ENCODE assay signal across 1 cellular context in genomic region chr4:107719927-107720722, GRCh38.
A peak's percentile ranks its signal among the peaks of the same experiment; 100 is the strongest.
TF ChIP-seq lines count a peak whose summit lies in the region.

TSS of gene PAPSS1 (minus strand) at chr4:107720234. CDS start at chr4:107720179, 55 bp downstream.

TF ChIP-seq in HepG2, 621 proteins besides CTCF, POLR2A, EP300 and RAD21 (continued from another document and continues in another):
- TF ChIP-seq NRL (CRISPR knock-in tag; IDR thresholded peaks at IDR 0.05; ENCODE audit: borderline replicate concordance) (peak; percentile 58; the same call in 1 of the 2 replicates), AGO2 (optimal IDR thresholded peaks at IDR 0.05; ENCODE audit: low read depth, low read length) (peak; percentile 88), ZNF556 (CRISPR knock-in tag; IDR thresholded peaks at IDR 0.05; ENCODE audit: borderline replicate concordance) (0 out of 2 replicates have a peak, but pooled peaks have one; percentile 49), ZNF724P (CRISPR knock-in tag; IDR thresholded peaks at IDR 0.05; ENCODE audit: borderline replicate concordance) (peak; percentile 58; the same call in 1 of the 2 replicates), ZNF318 (CRISPR knock-in tag; IDR thresholded peaks at IDR 0.05) (no peak), JARID2 (CRISPR knock-in tag; IDR thresholded peaks at IDR 0.05; ENCODE audit: insufficient replicate concordance) (peak; percentile 54), ZNF121 (CRISPR knock-in tag; IDR thresholded peaks at IDR 0.05) (no peak), SALL2 (CRISPR knock-in tag; IDR thresholded peaks at IDR 0.05) (no peak), RNF219 (CRISPR knock-in tag; IDR thresholded peaks at IDR 0.05) (no peak), SMAD3 (CRISPR knock-in tag; IDR thresholded peaks at IDR 0.05) (no peak), ZNF563 (CRISPR knock-in tag; IDR thresholded peaks at IDR 0.05) (peak; percentile 78), MYPOP (CRISPR knock-in tag; IDR thresholded peaks at IDR 0.05) (peak; percentile 96), ZBTB46 (CRISPR knock-in tag; IDR thresholded peaks at IDR 0.05; ENCODE audit: borderline replicate concordance) (0 out of 2 replicates have a peak, but pooled peaks have one; percentile 23), SPEN (CRISPR knock-in tag; IDR thresholded peaks at IDR 0.05; ENCODE audit: low read depth) (no peak), ZNF18 (CRISPR knock-in tag; IDR thresholded peaks at IDR 0.05; ENCODE audit: insufficient replicate concordance) (no peak), ZNF263 (CRISPR knock-in tag; IDR thresholded peaks at IDR 0.05) (peak; percentile 25; the same call in 1 of the 2 replicates), TFE3 (CRISPR knock-in tag; IDR thresholded peaks at IDR 0.05) (no peak), NFE2 (CRISPR knock-in tag; IDR thresholded peaks at IDR 0.05) (no peak), GZF1 (CRISPR knock-in tag; IDR thresholded peaks at IDR 0.05) (peak; percentile 27; the same call in 1 of the 2 replicates), TCF7L2 (IDR thresholded peaks at IDR 0.05; ENCODE audit: low read depth, low read length) (no peak), ZNF607 (CRISPR knock-in tag; IDR thresholded peaks at IDR 0.05; ENCODE audit: borderline replicate concordance) (peak; percentile 76; the same call in 1 of the 2 replicates), ZNF660 (CRISPR knock-in tag; IDR thresholded peaks at IDR 0.05; ENCODE audit: borderline replicate concordance, low read depth) (no peak), HMG20A (CRISPR knock-in tag; IDR thresholded peaks at IDR 0.05; ENCODE audit: borderline replicate concordance) (no peak), ZBTB44 (CRISPR knock-in tag; IDR thresholded peaks at IDR 0.05) (no peak), ZNF10 (CRISPR knock-in tag; IDR thresholded peaks at IDR 0.05; ENCODE audit: borderline replicate concordance, low read depth) (no peak)
- TF ChIP-seq, protein P1, sequence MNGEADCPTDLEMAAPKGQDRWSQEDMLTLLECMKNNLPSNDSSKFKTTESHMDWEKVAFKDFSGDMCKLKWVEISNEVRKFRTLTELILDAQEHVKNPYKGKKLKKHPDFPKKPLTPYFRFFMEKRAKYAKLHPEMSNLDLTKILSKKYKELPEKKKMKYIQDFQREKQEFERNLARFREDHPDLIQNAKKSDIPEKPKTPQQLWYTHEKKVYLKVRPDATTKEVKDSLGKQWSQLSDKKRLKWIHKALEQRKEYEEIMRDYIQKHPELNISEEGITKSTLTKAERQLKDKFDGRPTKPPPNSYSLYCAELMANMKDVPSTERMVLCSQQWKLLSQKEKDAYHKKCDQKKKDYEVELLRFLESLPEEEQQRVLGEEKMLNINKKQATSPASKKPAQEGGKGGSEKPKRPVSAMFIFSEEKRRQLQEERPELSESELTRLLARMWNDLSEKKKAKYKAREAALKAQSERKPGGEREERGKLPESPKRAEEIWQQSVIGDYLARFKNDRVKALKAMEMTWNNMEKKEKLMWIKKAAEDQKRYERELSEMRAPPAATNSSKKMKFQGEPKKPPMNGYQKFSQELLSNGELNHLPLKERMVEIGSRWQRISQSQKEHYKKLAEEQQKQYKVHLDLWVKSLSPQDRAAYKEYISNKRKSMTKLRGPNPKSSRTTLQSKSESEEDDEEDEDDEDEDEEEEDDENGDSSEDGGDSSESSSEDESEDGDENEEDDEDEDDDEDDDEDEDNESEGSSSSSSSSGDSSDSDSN (CRISPR knock-in tag; IDR thresholded peaks at IDR 0.05) = peak; percentile 93
- TF ChIP-seq, protein P2, sequence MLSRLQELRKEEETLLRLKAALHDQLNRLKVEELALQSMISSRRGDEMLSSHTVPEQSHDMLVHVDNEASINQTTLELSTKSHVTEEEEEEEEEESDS (CRISPR knock-in tag; IDR thresholded peaks at IDR 0.05; ENCODE audit: borderline replicate concordance) = no peak
- TF ChIP-seq, protein P3, sequence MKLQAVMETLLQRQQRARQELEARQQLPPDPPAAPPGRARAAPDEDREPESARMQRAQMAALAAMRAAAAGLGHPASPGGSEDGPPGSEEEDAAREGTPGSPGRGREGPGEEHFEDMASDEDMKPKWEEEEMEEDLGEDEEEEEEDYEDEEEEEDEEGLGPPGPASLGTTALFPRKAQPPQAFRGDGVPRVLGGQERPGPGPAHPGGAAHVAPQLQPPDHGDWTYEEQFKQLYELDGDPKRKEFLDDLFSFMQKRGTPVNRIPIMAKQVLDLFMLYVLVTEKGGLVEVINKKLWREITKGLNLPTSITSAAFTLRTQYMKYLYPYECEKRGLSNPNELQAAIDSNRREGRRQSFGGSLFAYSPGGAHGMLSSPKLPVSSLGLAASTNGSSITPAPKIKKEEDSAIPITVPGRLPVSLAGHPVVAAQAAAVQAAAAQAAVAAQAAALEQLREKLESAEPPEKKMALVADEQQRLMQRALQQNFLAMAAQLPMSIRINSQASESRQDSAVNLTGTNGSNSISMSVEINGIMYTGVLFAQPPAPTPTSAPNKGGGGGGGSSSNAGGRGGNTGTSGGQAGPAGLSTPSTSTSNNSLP (IDR thresholded peaks at IDR 0.05; ENCODE audit: low read depth, low read length) = no peak
